Comparison of ENCODE assay signal across 19 cellular contexts in genomic region chr5:176741566-176742211, GRCh38.
A peak's percentile ranks its signal among the peaks of the same experiment; 100 is the strongest.
DNase-seq lines count a peak whose midpoint lies in the region; ATAC-seq, FAIRE-seq and TF ChIP-seq lines count a peak whose summit lies in the region.
"Had no signal": no experiment of that assay in that cellular context is flagged by ENCODE, and none has a peak within 500 bp of the region (broad histone marks: within the 10 kb centered on the region; RNA-seq: fewer than 3 reads in every experiment).

No MANE protein-coding gene starts in this region.

- RAD21 ChIA-PET in GM12878 (lab: Charles Lee; ENCODE audit: unreplicated experiment) = no interaction called here

- no TSS peak for BruUV-seq in GM12878 (replicated peaks; lab: Mats Ljungman, UMichigan)

- in situ Hi-C loops in GM12878 (cut with MboI) = no loop called here

- TF ChIP-seq CTCF in right atrium auricular region (IDR thresholded peaks at IDR 0.05) (no peak), left ventricle myocardium inferior (IDR thresholded peaks at IDR 0.05; ENCODE audit: borderline replicate concordance) (no peak), GM12878 (IDR thresholded peaks at IDR 0.05 in 2 of 3, conservative IDR thresholded peaks at IDR 0.05 in 1 of 3; ENCODE audit: control insufficient read depth in 2 of 3, extremely low read depth in 1 of 3, insufficient read depth in 1 of 3, low read depth in 3 of 3, low read length in 3 of 3) (no peak), neural crest cell (conservative IDR thresholded peaks at IDR 0.05) (no peak), vagina (IDR thresholded peaks at IDR 0.05) (no peak)

- no peaks in the 10 kb centered on the region for H3K36me3 Mint-ChIP-seq in neural crest cell (ENCODE audit: low read depth)
- H3K36me3 Mint-ChIP-seq: CD8-positive, alpha-beta T cell; naive thymus-derived CD8-positive, alpha-beta T cell had no signal

- no peak for FAIRE-seq in GM12878 (lab: Jason Lieb, UNC)

- H3K4me3 Mint-ChIP-seq in neural crest cell = no peak overlapping the region
- H3K4me3 Mint-ChIP-seq: CD8-positive, alpha-beta T cell; dendritic cell treated with granulocyte-macrophage colony-stimulating factor and Interleukin-4, amounts not matched to agents 40 ng/mL and 50 ng/mL, for 4 days; stimulated activated naive CD8-positive, alpha-beta T cell treated with anti-CD3 and anti-CD28 coated beads, Interleukin-15, amount 100 ng/mL, for 72 hours had no signal

- no peaks in the 10 kb centered on the region for H3K36me3 ChIP-seq in right atrium auricular region
- H3K36me3 ChIP-seq in left ventricle myocardium inferior = no peaks in the 10 kb centered on the region
- H3K36me3 ChIP-seq in GM12878 (ENCODE audit: control insufficient read depth in 2 of 2, insufficient read depth in 2 of 2, low read length in 1 of 2) = no peaks in the 10 kb centered on the region
- H3K36me3 ChIP-seq in vagina = no peaks in the 10 kb centered on the region
- H3K36me3 ChIP-seq: ascending aorta had no signal

- no peak overlapping the region for H2AFZ ChIP-seq in GM12878 (ENCODE audit: control insufficient read depth, low read depth, low read length)

- no peaks in the 10 kb centered on the region for H3K9me3 Mint-ChIP-seq in neural crest cell
- H3K9me3 Mint-ChIP-seq: CD8-positive, alpha-beta T cell; dendritic cell treated with granulocyte-macrophage colony-stimulating factor and Interleukin-4, amounts not matched to agents 40 ng/mL and 50 ng/mL, for 4 days; stimulated activated naive CD8-positive, alpha-beta T cell treated with anti-CD3 and anti-CD28 coated beads, Interleukin-15, amount 100 ng/mL, for 72 hours had no signal

- peaks cover 81% of the 10 kb centered on the region for H3K27me3 Mint-ChIP-seq in neural crest cell (ENCODE audit: low read depth)

- H3K27ac ChIP-seq in right atrium auricular region (no peak overlapping the region), left ventricle myocardium inferior (replicated peaks) (no peak overlapping the region), GM12878 (ENCODE audit: control insufficient read depth, insufficient read depth) (no peak overlapping the region), vagina (no peak overlapping the region)
- H3K27ac ChIP-seq: ascending aorta had no signal

- peaks cover 12 to 27% of the 10 kb centered on the region in 2 donors for H3K27me3 ChIP-seq in right atrium auricular region
- H3K27me3 ChIP-seq in left ventricle myocardium inferior (ENCODE audit: low read depth) = peaks cover 99% of the 10 kb centered on the region
- peaks cover 12 to 14% of the 10 kb centered on the region in 2 experiments for H3K27me3 ChIP-seq in GM12878 (replicated peaks in 1 of 2; ENCODE audit: control insufficient read depth in 2 of 2, insufficient read depth in 2 of 2, low read length in 1 of 2)
- H3K27me3 ChIP-seq in vagina = peaks cover 14% of the 10 kb centered on the region

- H3K4me1 ChIP-seq in right atrium auricular region (peaks cover 0 to 15% of the 10 kb centered on the region in 2 donors), left ventricle myocardium inferior (peaks cover 18% of the 10 kb centered on the region), GM12878 (ENCODE audit: control insufficient read depth, insufficient read depth, low read length) (no peaks in the 10 kb centered on the region; the same call in 1 of the 2 replicates), vagina (peaks cover 12% of the 10 kb centered on the region)
- H3K4me1 ChIP-seq: ascending aorta had no signal

- H3K4me2 ChIP-seq in GM12878 (ENCODE audit: control insufficient read depth, insufficient read depth) = no peak overlapping the region

- no peak overlapping the region for H3K9ac ChIP-seq in GM12878 (ENCODE audit: control insufficient read depth, insufficient read depth, low read length)

- TF ChIP-seq RAD21 in GM12878 (IDR thresholded peaks at IDR 0.05; ENCODE audit: insufficient read depth, low read depth, low read length) = no peak

- peaks cover 38% of the 10 kb centered on the region for H3K4me1 Mint-ChIP-seq in neural crest cell

- TF ChIP-seq EP300 in GM12878 (IDR thresholded peaks at IDR 0.05; ENCODE audit: borderline replicate concordance in 1 of 2, control insufficient read depth in 1 of 2, low read depth in 2 of 2, low read length in 2 of 2) = no peak

- peak overlapping the region; percentile 50 for H3K27ac Mint-ChIP-seq in neural crest cell (ENCODE audit: unreplicated experiment)
- H3K27ac Mint-ChIP-seq: CD8-positive, alpha-beta T cell; dendritic cell treated with granulocyte-macrophage colony-stimulating factor and Interleukin-4, amounts not matched to agents 40 ng/mL and 50 ng/mL, for 4 days; stimulated activated naive CD8-positive, alpha-beta T cell treated with anti-CD3 and anti-CD28 coated beads, Interleukin-15, amount 100 ng/mL, for 72 hours had no signal

- H3K9me3 ChIP-seq in right atrium auricular region (no peaks in the 10 kb centered on the region), left ventricle myocardium inferior (replicated peaks) (no peaks in the 10 kb centered on the region), GM12878 (replicated peaks; ENCODE audit: control insufficient read depth, insufficient read depth, low read length) (no peaks in the 10 kb centered on the region), vagina (no peaks in the 10 kb centered on the region)
- H3K9me3 ChIP-seq: ascending aorta had no signal

- intact Hi-C loops in left ventricle myocardium inferior (cut with micrococcal nuclease) (no loop called here), GM12878 (cut with micrococcal nuclease; ENCODE audit: unreplicated experiment) (no loop called here), vagina (cut with DNase I) (no loop called here)

- no peaks in the 10 kb centered on the region for H3K79me2 ChIP-seq in GM12878 (ENCODE audit: control insufficient read depth, insufficient read depth, low read length)

- CTCF ChIA-PET in GM12878 (lab: Yijun Ruan, JAX) = no interaction called here

- peak; percentile 77 for ATAC-seq in GM12878
- no peak for ATAC-seq in HG03442 (IDR thresholded peaks at IDR 0.05; ENCODE audit: unreplicated experiment)
- ATAC-seq: CD8-positive, alpha-beta T cell; stimulated activated naive CD8-positive, alpha-beta T cell treated with anti-CD3 and anti-CD28 coated beads, Interleukin-15, amount 100 ng/mL, for 72 hours had no signal

- SMC1A ChIA-PET in GM12878 (lab: Charles Lee; ENCODE audit: uncharacterized antibody, unreplicated experiment) = no interaction called here

- 36% methylated on average over 11 of the region's 11 CpGs for WGBS in GM12878 (ENCODE audit: insufficient coverage, insufficient replicate concordance, low lambda C conversion rate, missing lambda C conversion rate)

- H4K20me1 ChIP-seq in GM12878 (ENCODE audit: control insufficient read depth, insufficient read depth) = no peaks in the 10 kb centered on the region

- peak; percentile 52 for DNase-seq in right atrium auricular region (ENCODE audit: low spot score)
- no peak for DNase-seq in left ventricle myocardium inferior
- DNase-seq in GM12878 (ENCODE audit: low read depth, low spot score) = no peak
- DNase-seq in neural crest cell (ENCODE audit: low read depth, low spot score) = no peak
- DNase-seq in vagina (ENCODE audit: extremely low spot score in 2 of 2) = peak; percentile 72 to 94
- no peak for DNase-seq in stimulated activated CD4-positive, alpha-beta T cell treated with anti-CD3 and anti-CD28 coated beads, Interleukin-4, amount 100 ng/mL, for 24 hours
- DNase-seq in RKO (ENCODE audit: low spot score) = no peak
- DNase-seq: activated naive CD4-positive, alpha-beta T cell; MV-4-11; NCI-H2029; NCI-H446 treated with DMSO at 0.1 percent for 48 hours; stimulated activated CD4-positive, alpha-beta T cell treated with anti-CD3 and anti-CD28 coated beads, Interleukin-15, amount 100 ng/mL, for 24 hours had no signal

- TF ChIP-seq POLR2A in GM12878 (IDR thresholded peaks at IDR 0.05; ENCODE audit: low read depth, low read length) (no peak), vagina (IDR thresholded peaks at IDR 0.05) (no peak)

- POLR2A ChIA-PET in GM12878 (lab: Charles Lee) = no interaction called here

- H3K4me3 ChIP-seq in right atrium auricular region = no peak overlapping the region
- H3K4me3 ChIP-seq in left ventricle myocardium inferior = no peak overlapping the region
- no peak overlapping the region for H3K4me3 ChIP-seq in GM12878
- H3K4me3 ChIP-seq in vagina = no peak overlapping the region
- H3K4me3 ChIP-seq: ascending aorta, lung had no signal

TF ChIP-seq in GM12878, 131 proteins besides CTCF, POLR2A, EP300 and RAD21 (continues in another document):
- TF ChIP-seq ZNF622 (IDR thresholded peaks at IDR 0.05) (no peak), TAF1 (IDR thresholded peaks at IDR 0.05; ENCODE audit: borderline replicate concordance, low read depth, low read length) (no peak), E4F1 (IDR thresholded peaks at IDR 0.05; ENCODE audit: borderline replicate concordance, partially characterized antibody) (no peak), FOXM1 (IDR thresholded peaks at IDR 0.05; ENCODE audit: low read depth, low read length) (no peak), POLR2AphosphoS2 (IDR thresholded peaks at IDR 0.05; ENCODE audit: low read depth, low read length) (no peak)
- TF ChIP-seq, protein P1, sequence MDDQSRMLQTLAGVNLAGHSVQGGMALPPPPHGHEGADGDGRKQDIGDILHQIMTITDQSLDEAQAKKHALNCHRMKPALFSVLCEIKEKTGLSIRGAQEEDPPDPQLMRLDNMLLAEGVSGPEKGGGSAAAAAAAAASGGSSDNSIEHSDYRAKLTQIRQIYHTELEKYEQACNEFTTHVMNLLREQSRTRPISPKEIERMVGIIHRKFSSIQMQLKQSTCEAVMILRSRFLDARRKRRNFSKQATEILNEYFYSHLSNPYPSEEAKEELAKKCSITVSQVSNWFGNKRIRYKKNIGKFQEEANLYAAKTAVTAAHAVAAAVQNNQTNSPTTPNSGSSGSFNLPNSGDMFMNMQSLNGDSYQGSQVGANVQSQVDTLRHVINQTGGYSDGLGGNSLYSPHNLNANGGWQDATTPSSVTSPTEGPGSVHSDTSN (IDR thresholded peaks at IDR 0.05; ENCODE audit: insufficient replicate concordance, low read depth, low read length) = no peak

Comparison
In these comparisons a context has a peak if more than half of its experiments do, and no peak if none do; other contexts are left out.
1. DNase-seq: peak in right atrium auricular region (single experiment) and vagina (2 of 2); none in left ventricle myocardium inferior (single experiment), GM12878 (single experiment), neural crest cell (single experiment), stimulated activated CD4-positive, alpha-beta T cell treated with anti-CD3 and anti-CD28 coated beads, Interleukin-4, amount 100 ng/mL, for 24 hours (single experiment) and RKO (single experiment).